16 cellular contexts compared by ENCODE assay signal in genomic region chr2:151614606-151615306, GRCh38.
A peak's percentile ranks its signal among the peaks of the same experiment; 100 is the strongest.
DNase-seq lines count a peak whose midpoint lies in the region; ATAC-seq, FAIRE-seq and TF ChIP-seq lines count a peak whose summit lies in the region.
"Had no signal": no experiment of that assay in that cellular context is flagged by ENCODE, and none has a peak within 500 bp of the region (broad histone marks: within the 10 kb centered on the region; RNA-seq: fewer than 3 reads in every experiment).

No MANE protein-coding gene starts in this region.

- H3K36me3 ChIP-seq in A673 (ENCODE audit: insufficient read depth, low read length, poor library complexity, severe bottlenecking) (no peaks in the 10 kb centered on the region), H1 (ENCODE audit: control insufficient read depth in 2 of 4, insufficient read depth in 4 of 4, low read length in 3 of 4) (no peaks in the 10 kb centered on the region; a peak in 1 of 8 replicates)
- H3K36me3 ChIP-seq: WERI-Rb-1 had no signal

- no peaks in the 10 kb centered on the region for H3K79me1 ChIP-seq in H1 (ENCODE audit: low read depth, low read length)

- DNase-seq in A673 (ENCODE audit: low spot score) (no peak), GM12865 (ENCODE audit: low read depth) (peak; percentile 11), H1 (ENCODE audit: low read depth in 1 of 2, low spot score in 2 of 2) (no peak), NCI-H2081 (lab: John Stamatoyannopoulos, UW) (no peak), T1000 (lab: John Stamatoyannopoulos, UW) (no peak), DMS 273 (lab: John Stamatoyannopoulos, UW; ENCODE audit: unreplicated experiment) (no peak)
- DNase-seq: activated T-cell treated with anti-CD3 and anti-CD28 coated beads, Interleukin-2, amount 50 U/mL, for 48 hours; body of pancreas; NCI-H2081 treated with DMSO at 0.1 percent for 48 hours; SIG-M5; WERI-Rb-1 had no signal

- H2BK15ac ChIP-seq in H1 (ENCODE audit: low read length) = no peak overlapping the region

- CTCF ChIA-PET in A673 (lab: Charles Lee) (no interaction called here), H1 (lab: Charles Lee; ENCODE audit: partially characterized antibody) (interaction anchor here (1.4 kb wide), 1 partner anchor 99 kb away, joined by 4 read pairs; no protein-coding TSS in a partner anchor)

- no peak overlapping the region for H3K27ac Mint-ChIP-seq in T-helper 1 cell treated with Interleukin-12 subunit alpha and Interleukin-12 subunit beta and Interleukin-4 antibody, amounts not matched to agents 30 μg/mL and 1 μg/mL, for 36 hours
- H3K27ac Mint-ChIP-seq: CD14-positive monocyte had no signal

- H3K27me3 ChIP-seq in A673 (replicated peaks; ENCODE audit: insufficient read depth, low read depth, low read length, poor library complexity) = no peaks in the 10 kb centered on the region
- H3K27me3 ChIP-seq in H1 (replicated peaks in 1 of 4; ENCODE audit: control insufficient read depth in 3 of 4, extremely low read depth in 1 of 4, insufficient read depth in 3 of 4, low read length in 3 of 4) = no peaks in the 10 kb centered on the region
- H3K27me3 ChIP-seq: body of pancreas had no signal

- H3K56ac ChIP-seq in H1 (replicated peaks; ENCODE audit: insufficient read length, low read depth, low read length) = no peak overlapping the region

- H3K4me3 ChIP-seq in A673 (ENCODE audit: low read depth, low read length, poor library complexity, severe bottlenecking) (no peak overlapping the region), GM12865 (ENCODE audit: low read depth, low read length) (no peak overlapping the region), H1 (ENCODE audit: extremely low read depth in 1 of 4, insufficient read depth in 2 of 4, low read depth in 3 of 4, low read length in 4 of 4) (no peak overlapping the region)
- H3K4me3 ChIP-seq: body of pancreas, skin epidermis had no signal

- H4K20me1 ChIP-seq in H1 (replicated peaks in 1 of 2; ENCODE audit: control insufficient read depth in 1 of 2, insufficient read depth in 2 of 2, low read length in 2 of 2) = no peaks in the 10 kb centered on the region

- H3K4me1 ChIP-seq in A673 (ENCODE audit: insufficient read depth, low read length, poor library complexity, severe bottlenecking) (peaks cover 18% of the 10 kb centered on the region), H1 (replicated peaks in 1 of 4; ENCODE audit: control insufficient read depth in 3 of 4, insufficient read depth in 4 of 4, low read length in 3 of 4) (no peaks in the 10 kb centered on the region)
- H3K4me1 ChIP-seq: body of pancreas had no signal

- no peak overlapping the region for H3K14ac ChIP-seq in H1 (ENCODE audit: insufficient read length)

- H3K36me3 Mint-ChIP-seq in T-helper 1 cell treated with Interleukin-12 subunit alpha and Interleukin-12 subunit beta and Interleukin-4 antibody, amounts not matched to agents 30 μg/mL and 1 μg/mL, for 36 hours (ENCODE audit: low read depth) = peaks cover 5% of the 10 kb centered on the region
- H3K36me3 Mint-ChIP-seq: CD14-positive monocyte had no signal

- H3K23ac ChIP-seq in H1 (ENCODE audit: insufficient read length) = no peak overlapping the region

- H3K9me3 Mint-ChIP-seq in T-helper 1 cell treated with Interleukin-12 subunit alpha and Interleukin-12 subunit beta and Interleukin-4 antibody, amounts not matched to agents 30 μg/mL and 1 μg/mL, for 36 hours = no peaks in the 10 kb centered on the region
- H3K9me3 Mint-ChIP-seq: CD14-positive monocyte had no signal

- TF ChIP-seq CTCF in A673 (conservative IDR thresholded peaks at IDR 0.05; ENCODE audit: low read depth, low read length) (peak; percentile 41), GM12865 (IDR thresholded peaks at IDR 0.05; ENCODE audit: insufficient read depth, low read depth, low read length, missing control alignments) (no peak), H1 (IDR thresholded peaks at IDR 0.05; ENCODE audit: control extremely low read depth in 1 of 3, insufficient read depth in 1 of 3, low read depth in 1 of 3, low read length in 3 of 3) (peak in 2 of 3 experiments; percentile 1 to 23; a peak in 2 of 4 replicates)

- H2BK120ac ChIP-seq in H1 (replicated peaks; ENCODE audit: low read depth, low read length) = no peak overlapping the region

- H3K9me3 ChIP-seq in A673 (ENCODE audit: low read depth, low read length, poor library complexity, severe bottlenecking) (no peaks in the 10 kb centered on the region), H1 (ENCODE audit: insufficient read depth in 2 of 2, low read depth in 1 of 2, low read length in 1 of 2) (no peaks in the 10 kb centered on the region)
- H3K9me3 ChIP-seq: body of pancreas had no signal

- no TSS peak for BruUV-seq in A673 (replicated peaks; lab: Mats Ljungman, UMichigan)

- no peak overlapping the region for H3K9ac ChIP-seq in H1 (replicated peaks in 1 of 4; ENCODE audit: extremely low read depth in 1 of 4, low read depth in 3 of 4, low read length in 3 of 4)

- H2AFZ ChIP-seq in H1 (ENCODE audit: low read length) = no peak overlapping the region

- H3K18ac ChIP-seq in H1 (ENCODE audit: extremely low read depth, low read length) = no peak overlapping the region

- H2BK20ac ChIP-seq in H1 (ENCODE audit: low read length) = no peak overlapping the region

- H4K5ac ChIP-seq in H1 (ENCODE audit: insufficient read length, low read depth, low read length) = no peak overlapping the region

- intact Hi-C loops in A673 (cut with micrococcal nuclease; ENCODE audit: unreplicated experiment) = no loop called here

- TF ChIP-seq EP300 in H1 (IDR thresholded peaks at IDR 0.05; ENCODE audit: borderline replicate concordance in 1 of 2, low read depth in 2 of 2, low read length in 2 of 2) = no peak

- no peak overlapping the region for H3K4ac ChIP-seq in H1 (replicated peaks; ENCODE audit: insufficient read length, low read depth, low read length)

- ATAC-seq in HG03025 (IDR thresholded peaks at IDR 0.05; ENCODE audit: low FRiP score, unreplicated experiment) = no peak
- ATAC-seq: body of pancreas had no signal

- H3K4me2 ChIP-seq in H1 (ENCODE audit: insufficient read depth in 1 of 2, low read depth in 2 of 2, low read length in 2 of 2) = no peak overlapping the region

- no peaks in the 10 kb centered on the region for H3K79me2 ChIP-seq in H1 (ENCODE audit: control insufficient read depth in 1 of 2, insufficient read depth in 2 of 2, low read length in 2 of 2)

- no peak for TF ChIP-seq POLR2A in H1 (IDR thresholded peaks at IDR 0.05; ENCODE audit: control extremely low read depth in 1 of 2, low read depth in 2 of 2, low read length in 2 of 2)

- no peak for FAIRE-seq in H1 (lab: Jason Lieb, UNC)
- FAIRE-seq: H54 had no signal

- no peak overlapping the region for H4K8ac ChIP-seq in H1 (ENCODE audit: extremely low read depth, insufficient read depth, low read length)

- peaks cover 4% of the 10 kb centered on the region for H3K27me3 Mint-ChIP-seq in T-helper 1 cell treated with Interleukin-12 subunit alpha and Interleukin-12 subunit beta and Interleukin-4 antibody, amounts not matched to agents 30 μg/mL and 1 μg/mL, for 36 hours (ENCODE audit: low read depth)

- no peak overlapping the region for H4K91ac ChIP-seq in H1 (replicated peaks; ENCODE audit: insufficient read length, low read length)

- H3K27ac ChIP-seq in A673 (ENCODE audit: low read depth, low read length, poor library complexity, severe bottlenecking) (no peak overlapping the region), H1 (ENCODE audit: low read depth, low read length) (no peak overlapping the region)
- H3K27ac ChIP-seq: body of pancreas, skin epidermis, WERI-Rb-1 had no signal

- H3K4me3 Mint-ChIP-seq in T-helper 1 cell treated with Interleukin-12 subunit alpha and Interleukin-12 subunit beta and Interleukin-4 antibody, amounts not matched to agents 30 μg/mL and 1 μg/mL, for 36 hours = peak overlapping the region; percentile 22
- H3K4me3 Mint-ChIP-seq: CD14-positive monocyte had no signal

- TF ChIP-seq RAD21 in H1 (IDR thresholded peaks at IDR 0.05 in 1 of 2, conservative IDR thresholded peaks at IDR 0.05 in 1 of 2; ENCODE audit: low read depth in 2 of 2, low read length in 2 of 2) = peak; percentile 38 to 45

- H2BK5ac ChIP-seq in H1 (ENCODE audit: low read depth, low read length) = no peak overlapping the region

- no peak overlapping the region for H2BK12ac ChIP-seq in H1 (ENCODE audit: low read depth, low read length)

- no peaks in the 10 kb centered on the region for H3K23me2 ChIP-seq in H1 (ENCODE audit: low read depth, low read length)

- POLR2A ChIA-PET in A673 (lab: Charles Lee; ENCODE audit: low non-redundant PET) (no interaction called here), H1 (lab: Charles Lee; ENCODE audit: partially characterized antibody) (no interaction called here)

- 98% methylated on average over 3 of the region's 3 CpGs; no CpG with 5 or more reads in 1 of the 2 experiments for WGBS in H1 (ENCODE audit: extremely low coverage in 1 of 2, insufficient coverage in 1 of 2, insufficient read length in 1 of 2, insufficient replicate concordance in 2 of 2, low coverage in 1 of 2, low lambda C conversion rate in 2 of 2, missing lambda C conversion rate in 1 of 2), 2 experiments

- H3K4me1 Mint-ChIP-seq in T-helper 1 cell treated with Interleukin-12 subunit alpha and Interleukin-12 subunit beta and Interleukin-4 antibody, amounts not matched to agents 30 μg/mL and 1 μg/mL, for 36 hours (ENCODE audit: low read depth) = peaks cover 15% of the 10 kb centered on the region
- H3K4me1 Mint-ChIP-seq: CD14-positive monocyte had no signal

- no peak overlapping the region for H2AK5ac ChIP-seq in H1 (ENCODE audit: low read depth, low read length)

TF ChIP-seq in H1, 55 proteins besides CTCF, POLR2A, EP300 and RAD21 (continues in another document):
- TF ChIP-seq SIRT6 (IDR thresholded peaks at IDR 0.05; ENCODE audit: low read length) (no peak), PHF8 (conservative IDR thresholded peaks at IDR 0.05; ENCODE audit: low read depth, low read length) (no peak), SUZ12 (IDR thresholded peaks at IDR 0.05; ENCODE audit: low read length) (no peak), BACH1 (IDR thresholded peaks at IDR 0.05; ENCODE audit: low read length) (no peak), GABPA (IDR thresholded peaks at IDR 0.05; ENCODE audit: borderline replicate concordance, insufficient read depth, low read length) (no peak), CHD2 (IDR thresholded peaks at IDR 0.05; ENCODE audit: low read length) (no peak), KDM1A (IDR thresholded peaks at IDR 0.05; ENCODE audit: borderline replicate concordance, low read length) (no peak), RFX5 (IDR thresholded peaks at IDR 0.05; ENCODE audit: borderline replicate concordance, low read depth, low read length) (no peak), EZH2 (IDR thresholded peaks at IDR 0.05; ENCODE audit: low read depth, low read length, severe bottlenecking) (no peak), JUND (IDR thresholded peaks at IDR 0.05; ENCODE audit: low read length) (no peak), HDAC6 (IDR thresholded peaks at IDR 0.05; ENCODE audit: low read depth, low read length) (no peak), BRCA1 (IDR thresholded peaks at IDR 0.05; ENCODE audit: low read depth, low read length) (no peak), CBX8 (IDR thresholded peaks at IDR 0.05; ENCODE audit: borderline replicate concordance, low read depth, low read length) (no peak), SP1 (IDR thresholded peaks at IDR 0.05; ENCODE audit: low read depth, low read length) (no peak), NANOG (IDR thresholded peaks at IDR 0.05; ENCODE audit: insufficient read depth, low read depth, low read length, poor library complexity, severe bottlenecking) (no peak)
